7 cellular contexts compared by ENCODE assay signal in the genomic region with DNA sequence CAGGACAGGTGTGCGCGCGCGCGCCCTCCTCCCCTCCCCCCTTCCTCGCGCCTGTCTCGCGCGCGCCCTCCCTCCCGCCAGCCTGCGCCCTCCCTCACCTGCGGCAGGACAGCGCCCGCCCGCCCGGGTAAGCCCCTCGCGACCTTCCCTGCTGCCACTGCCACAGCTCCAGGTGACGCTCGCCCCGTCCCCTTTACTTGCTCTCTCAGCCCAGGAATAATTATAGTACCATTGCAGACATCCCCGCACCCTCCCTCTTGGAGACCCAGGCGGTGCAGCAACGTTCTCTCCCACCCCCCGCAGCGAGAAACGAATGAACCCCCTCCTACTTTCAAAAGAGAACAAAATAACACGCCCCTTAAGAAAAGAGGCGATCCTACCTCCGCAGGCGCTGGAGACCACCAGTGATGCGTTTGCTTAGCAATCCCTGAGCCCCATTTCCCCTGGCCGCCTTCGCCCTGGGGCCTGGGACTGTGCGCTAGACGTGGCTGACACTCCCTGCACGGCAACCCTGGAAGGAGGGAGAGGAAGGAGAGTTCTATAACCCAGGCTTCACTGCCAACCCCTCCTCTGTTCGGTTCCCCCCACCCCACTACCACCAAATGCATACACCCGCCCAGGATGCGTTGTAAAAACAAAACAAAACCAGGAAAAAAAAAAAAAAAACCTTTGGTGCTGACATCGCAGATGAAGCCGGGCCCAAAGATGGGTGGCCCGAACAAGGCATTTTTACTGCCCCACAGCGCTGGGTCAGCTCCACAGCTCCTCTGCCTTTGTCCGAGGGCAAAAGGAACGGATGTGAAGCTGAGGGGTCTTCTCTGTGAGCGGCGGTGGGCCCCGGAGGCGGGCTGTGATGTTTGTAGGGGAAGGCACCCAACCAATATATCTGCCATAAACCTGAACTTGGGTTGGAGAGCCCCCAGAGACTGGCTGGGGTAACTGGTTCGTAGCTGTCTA. TPM values are rescaled to one million over a fixed set of nuclear protein-coding genes. Genes with fewer than 3 reads are reported as not detected.
DNase-seq lines count a peak whose midpoint lies in the region; ATAC-seq and TF ChIP-seq lines count a peak whose summit lies in the region.

No MANE protein-coding gene starts in this region.

- TF ChIP-seq CTCF in LNCaP clone FGC (IDR thresholded peaks at IDR 0.05; ENCODE audit: control insufficient read depth, extremely low read depth, insufficient read depth) (no peak), cardiac muscle cell (IDR thresholded peaks at IDR 0.05; ENCODE audit: low read depth, low read length) (no peak), psoas muscle (IDR thresholded peaks at IDR 0.05) (no peak)

- no peaks in the 10 kb centered on the region for H3K4me1 ChIP-seq in cardiac muscle cell (ENCODE audit: low read depth)
- peaks cover 49% of the 10 kb centered on the region for H3K4me1 ChIP-seq in psoas muscle

- H3K36me3 ChIP-seq in cardiac muscle cell, result no peaks in the 10 kb centered on the region
- H3K36me3 ChIP-seq in psoas muscle (ENCODE audit: insufficient read depth in 1 of 2, low read depth in 1 of 2), result no peaks in the 10 kb centered on the region

- H3K4me3 ChIP-seq in GM08714 (ENCODE audit: low read length), result peak overlapping the region; percentile 76
- peak overlapping the region; percentile 94 for H3K4me3 ChIP-seq in LNCaP clone FGC (ENCODE audit: low read depth, low read length)
- H3K4me3 ChIP-seq in cardiac muscle cell, result peak overlapping the region; percentile 75
- peak overlapping the region; percentile 84 for H3K4me3 ChIP-seq in psoas muscle

- no peak for ATAC-seq in psoas muscle
- ATAC-seq in GM21619 (IDR thresholded peaks at IDR 0.05; ENCODE audit: unreplicated experiment), result no peak

- H3K27me3 ChIP-seq in cardiac muscle cell (peaks cover 85% of the 10 kb centered on the region), psoas muscle (ENCODE audit: insufficient read depth in 3 of 3, low read length in 2 of 3) (no peaks in the 10 kb centered on the region)

- H3K27ac ChIP-seq in cardiac muscle cell (peak overlapping the region; percentile 90), psoas muscle (peak overlapping the region; percentile 99)

- H3K9me3 ChIP-seq in cardiac muscle cell (ENCODE audit: low read depth), result no peaks in the 10 kb centered on the region
- H3K9me3 ChIP-seq in psoas muscle, result no peaks in the 10 kb centered on the region

- intact Hi-C loops in psoas muscle (cut with DNase I), result no loop called here

- no peak for DNase-seq in LNCaP clone FGC (ENCODE audit: low read depth)
- DNase-seq in activated effector memory CD4-positive, alpha-beta T cell treated with anti-CD3 and anti-CD28 coated beads, Interleukin-2, amount 50 U/mL, for 16 hours, result peak; percentile 75
- DNase-seq in cardiac muscle cell (ENCODE audit: low read depth in 1 of 2, low spot score in 1 of 2), result no peak
- DNase-seq in psoas muscle, result peak; percentile 21 to 44
- DNase-seq in A172 (ENCODE audit: low spot score), result no peak

- 5 to 18% (median 8%) methylated on average over 29 to 53 of the region's 53 CpGs for WGBS in psoas muscle, 3 donors

RNA-seq across cellular contexts. Expression of gene PURA, which starts 5.5 kb away (rescaled TPM):
- 6.1 and 9.0 TPM in 2 replicates for total RNA-seq in cardiac muscle cell
- 7.0 and 11.1 TPM in 2 replicates for polyA plus RNA-seq in cardiac muscle cell
- total RNA-seq in psoas muscle, result 10 to 100 TPM; 11.8 to 20.4 (median 19.3) TPM
- 1 to 10 TPM; 3.2 to 8.8 (median 3.4) TPM for polyA plus RNA-seq in psoas muscle
- 10.6 and 11.5 TPM in 2 replicates for total RNA-seq in A172 (2014; rRNA removed; shearing (Covaris generic))

RNA-seq across cellular contexts. Expression of gene IGIP, which starts 17.4 kb away (rescaled TPM):
- total RNA-seq in cardiac muscle cell, result 1.5 and 4.8 TPM in 2 replicates
- 0.51 and 1.4 TPM in 2 replicates for polyA plus RNA-seq in cardiac muscle cell
- total RNA-seq in psoas muscle, result 10 to 100 TPM in 2 of 4 donors, 1 to 10 TPM in 2; 5.1 to 11.6 (median 9.3) TPM
- polyA plus RNA-seq in psoas muscle, result 1 to 10 TPM; 3.5 to 6.8 (median 3.6) TPM
- total RNA-seq in A172 (2014; rRNA removed; shearing (Covaris generic)), result 2.5 and 3.2 TPM in 2 replicates

Comparison
In these comparisons a context has a peak if more than half of its experiments do, and no peak if none do; other contexts are left out.
1. DNase-seq: peak in activated effector memory CD4-positive, alpha-beta T cell treated with anti-CD3 and anti-CD28 coated beads, Interleukin-2, amount 50 U/mL, for 16 hours (single experiment) and psoas muscle (2 of 2); none in LNCaP clone FGC (single experiment), cardiac muscle cell (0 of 2) and A172 (single experiment).
2. Peak in every context shown above with its lines, with median percentiles within 50 percentile points of each other: H3K4me3 ChIP-seq.